Comparison of ENCODE assay signal across 8 cellular contexts in the genomic region with DNA sequence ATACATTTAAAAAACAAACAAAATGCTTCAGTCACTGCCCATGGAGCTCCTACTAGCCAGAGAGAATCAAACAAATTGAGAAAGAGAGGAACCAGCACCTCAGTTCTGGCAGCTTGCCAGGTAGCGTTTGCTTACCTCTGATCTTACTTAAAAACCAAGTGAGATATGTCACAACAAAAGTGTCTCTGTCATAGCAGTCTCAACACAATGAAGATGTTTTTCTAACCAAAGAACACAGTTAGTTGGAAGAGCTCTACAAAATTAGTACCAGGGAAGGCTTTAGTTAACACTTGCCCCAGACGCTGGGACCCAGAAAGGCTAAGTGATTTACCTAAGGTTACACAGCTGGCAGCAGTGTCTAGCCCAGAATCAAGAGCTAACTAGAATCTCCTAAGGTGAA. TPM values are rescaled to one million over a fixed set of nuclear protein-coding genes. Genes with fewer than 3 reads are reported as not detected.
DNase-seq lines count a peak whose midpoint lies in the region; ATAC-seq, FAIRE-seq and TF ChIP-seq lines count a peak whose summit lies in the region.

No MANE protein-coding gene starts in this region.

- WGBS in SK-N-SH (ENCODE audit: low lambda C conversion rate): 38% methylated on average over 2 of the region's 2 CpGs

- H2AFZ ChIP-seq in SK-N-SH (ENCODE audit: low read depth): no peak overlapping the region
- no peak overlapping the region for H2AFZ ChIP-seq in endothelial cell of umbilical vein (ENCODE audit: low read depth, low read length)

- H3K9me2 ChIP-seq in SK-N-SH: no peaks in the 10 kb centered on the region

- no peaks in the 10 kb centered on the region for H3F3A ChIP-seq in SK-N-SH (replicated peaks; ENCODE audit: insufficient read depth)

- no peak for TF ChIP-seq POLR2A in endothelial cell of umbilical vein (IDR thresholded peaks at IDR 0.05; ENCODE audit: low read depth, low read length)
- no peak for TF ChIP-seq POLR2A in vagina (IDR thresholded peaks at IDR 0.05)

- FAIRE-seq in endothelial cell of umbilical vein (lab: Jason Lieb, UNC): no peak

- intact Hi-C loops in endothelial cell of umbilical vein (cut with micrococcal nuclease): loop anchor here (10.0 kb wide), 1 partner anchor 368 kb away; no protein-coding TSS in a partner anchor
- intact Hi-C loops in vagina (cut with DNase I): no loop called here

- dilution Hi-C loops in endothelial cell of umbilical vein (cut with MboI; ENCODE audit: extremely low pct_ligation_motif_present, low sequenced_read_pairs): no loop called here

- H3K27ac ChIP-seq in SK-N-SH (ENCODE audit: low read depth in 2 of 2, low read length in 1 of 2) (peak overlapping the region in 1 of 2 experiments; percentile 11; a peak in 1 of 4 replicates), endothelial cell of umbilical vein (ENCODE audit: insufficient read depth, low read depth, low read length) (peak overlapping the region; percentile 27), vagina (no peak overlapping the region)

- H3K4me3 ChIP-seq in SK-N-SH (ENCODE audit: low read depth in 2 of 2, low read length in 1 of 2) (no peak overlapping the region), endothelial cell of umbilical vein (replicated peaks in 1 of 3; ENCODE audit: insufficient read depth in 1 of 3, low read depth in 1 of 3, low read length in 3 of 3) (peak overlapping the region; percentile 5 to 93 (median 24)), vagina (no peak overlapping the region)

- no peak overlapping the region; the same call in 1 of the 2 replicates for H3K4me2 ChIP-seq in SK-N-SH
- peak overlapping the region; percentile 98 for H3K4me2 ChIP-seq in endothelial cell of umbilical vein (ENCODE audit: insufficient read depth, low read length)

- DNase-seq in SK-N-SH (peak; percentile 30), NCI-H748 treated with DMSO at 0.1 percent for 48 hours (lab: John Stamatoyannopoulos, UW) (peak; percentile 47), endothelial cell of umbilical vein (ENCODE audit: low read depth, low spot score) (peak; percentile 50), vagina (ENCODE audit: extremely low spot score in 2 of 2) (no peak), mesenteric fat pad (ENCODE audit: low spot score) (no peak)
- DNase-seq in stimulated activated CD4-positive, alpha-beta T cell treated with anti-CD3 and anti-CD28 coated beads, Interleukin-1b, Interleukin-23, amount 100 ng/mL, for 48 hours: peak; percentile 26

- H3K9me3 ChIP-seq in SK-N-SH (no peaks in the 10 kb centered on the region), endothelial cell of umbilical vein (replicated peaks; ENCODE audit: control insufficient read depth, insufficient read depth, low read length) (no peaks in the 10 kb centered on the region), vagina (no peaks in the 10 kb centered on the region)

- no TSS peak for BruUV-seq in endothelial cell of umbilical vein (replicated peaks; lab: Mats Ljungman, UMichigan)

- CTCF ChIA-PET in SK-N-SH (lab: Yijun Ruan, JAX) (interaction anchor here (0.6 to 2.5 kb wide), 10 partner anchors 20 to 440 kb away, joined by 3 to 9 read pairs (median 3); no protein-coding TSS in a partner anchor), endothelial cell of umbilical vein (lab: Charles Lee) (interaction anchor here (1.0 to 3.9 kb wide), 3 partner anchors 11 to 13 kb away, joined by 3 to 12 read pairs (median 4); no protein-coding TSS in a partner anchor)

- peaks cover 32% of the 10 kb centered on the region for H3K79me2 ChIP-seq in SK-N-SH (ENCODE audit: insufficient read depth)
- H3K79me2 ChIP-seq in endothelial cell of umbilical vein (ENCODE audit: control insufficient read depth, insufficient read depth, low read length): peaks cover 97% of the 10 kb centered on the region

- H4K20me1 ChIP-seq in SK-N-SH (ENCODE audit: insufficient read depth) (no peaks in the 10 kb centered on the region), endothelial cell of umbilical vein (replicated peaks; ENCODE audit: control insufficient read depth, extremely low read depth, insufficient read depth, low read length) (peaks cover 2% of the 10 kb centered on the region)

- H3K36me3 ChIP-seq in SK-N-SH (replicated peaks in 1 of 2; ENCODE audit: control insufficient read depth in 1 of 2, insufficient read depth in 2 of 2, low read length in 1 of 2) (no peaks in the 10 kb centered on the region), endothelial cell of umbilical vein (ENCODE audit: control insufficient read depth in 2 of 2, extremely low read depth in 1 of 2, insufficient read depth in 2 of 2, low read length in 2 of 2) (no peaks in the 10 kb centered on the region), vagina (no peaks in the 10 kb centered on the region)

- POLR2A ChIA-PET in SK-N-SH (lab: Yijun Ruan, JAX): no interaction called here
- POLR2A ChIA-PET in endothelial cell of umbilical vein (lab: Charles Lee): interaction anchor here (1.5 kb wide), 1 partner anchor 41 kb away, joined by 6 read pairs; no protein-coding TSS in a partner anchor

- no peak for TF ChIP-seq CTCF in SK-N-SH (IDR thresholded peaks at IDR 0.05)
- TF ChIP-seq CTCF in endothelial cell of umbilical vein (IDR thresholded peaks at IDR 0.05; ENCODE audit: extremely low read depth in 1 of 2, insufficient read depth in 1 of 2, low read depth in 1 of 2, low read length in 2 of 2): no peak
- TF ChIP-seq CTCF in vagina (IDR thresholded peaks at IDR 0.05): no peak

- H3K4me1 ChIP-seq in SK-N-SH (ENCODE audit: control insufficient read depth in 1 of 2, insufficient read depth in 2 of 2, low read depth in 1 of 2, low read length in 1 of 2) (peaks cover 9 to 16% of the 10 kb centered on the region in 2 experiments; a peak in 3 of 4 replicates), endothelial cell of umbilical vein (ENCODE audit: control insufficient read depth, extremely low read depth, insufficient read depth, low read length) (peaks cover 59% of the 10 kb centered on the region), vagina (peaks cover 35% of the 10 kb centered on the region)

- H3K9me1 ChIP-seq in endothelial cell of umbilical vein (replicated peaks; ENCODE audit: control insufficient read depth, extremely low read depth, insufficient read depth, low read length): peaks cover 2% of the 10 kb centered on the region

- H3K27me3 ChIP-seq in SK-N-SH (ENCODE audit: insufficient read depth) (no peaks in the 10 kb centered on the region), endothelial cell of umbilical vein (ENCODE audit: control insufficient read depth in 2 of 2, insufficient read depth in 2 of 2, low read length in 2 of 2) (no peaks in the 10 kb centered on the region), vagina (no peaks in the 10 kb centered on the region)

- H3K9ac ChIP-seq in SK-N-SH (no peak overlapping the region), endothelial cell of umbilical vein (replicated peaks; ENCODE audit: extremely low read depth, insufficient read depth, low read length) (peak overlapping the region; percentile 56)

- TF ChIP-seq RAD21 in SK-N-SH (IDR thresholded peaks at IDR 0.05; ENCODE audit: low read length): no peak; the same call in 1 of the 2 replicates

- ATAC-seq in SK-N-SH treated with all-trans-retinoic acid at 6 μM for 48 hours (no peak), GM21381 (IDR thresholded peaks at IDR 0.05; ENCODE audit: unreplicated experiment) (no peak)

- TF ChIP-seq EP300 in SK-N-SH (IDR thresholded peaks at IDR 0.05; ENCODE audit: borderline replicate concordance in 1 of 2, low read depth in 1 of 2, low read length in 1 of 2): no peak

TF ChIP-seq in SK-N-SH, 30 proteins besides CTCF, POLR2A, EP300 and RAD21:
- TF ChIP-seq FOXJ3 (CRISPR knock-in tag; IDR thresholded peaks at IDR 0.05) (no peak), NFIC (IDR thresholded peaks at IDR 0.05; ENCODE audit: borderline replicate concordance) (peak; percentile 73), MXI1 (IDR thresholded peaks at IDR 0.05; ENCODE audit: low read depth, low read length) (no peak)

TF ChIP-seq in SK-N-SH treated with all-trans-retinoic acid at 6 μM for 48 hours, 23 proteins besides CTCF, POLR2A, EP300 and RAD21:
- TF ChIP-seq ZFP30 (CRISPR knock-in tag; IDR thresholded peaks at IDR 0.05) (no peak), OSR1 (CRISPR knock-in tag; IDR thresholded peaks at IDR 0.05) (no peak)
TF ChIP-seq in SK-N-SH treated with all-trans-retinoic acid at 6 μM for 48 hours: peak in this region for 0.

TF ChIP-seq in endothelial cell of umbilical vein, 7 proteins besides CTCF, POLR2A, EP300 and RAD21 (continues in another document):
- TF ChIP-seq EZH2 (IDR thresholded peaks at IDR 0.05; ENCODE audit: borderline replicate concordance, low read depth, low read length, severe bottlenecking) (no peak), MYC (IDR thresholded peaks at IDR 0.05; ENCODE audit: low read depth, low read length) (no peak), JUN (IDR thresholded peaks at IDR 0.05; ENCODE audit: borderline replicate concordance, insufficient read depth, insufficient read length, low read depth) (no peak)

RNA-seq across cellular contexts. Expression of a gene that starts 3.4 kb away (rescaled TPM):
- polyA plus RNA-seq in SK-N-SH (2012; rRNA removed) (8.5 and 8.9 TPM in 2 replicates), endothelial cell of umbilical vein (37.5 and 47.4 TPM in 2 replicates)
- 9.0 and 9.5 TPM in 2 replicates for polyA plus RNA-seq in SK-N-SH (2012; cell fraction: cytosol; rRNA removed)
- polyA plus RNA-seq in SK-N-SH (2012; cell fraction: nucleus; rRNA removed): 12.5 and 19.7 TPM in 2 replicates
- total RNA-seq in endothelial cell of umbilical vein (164 TPM in 2 replicates), vagina (40.3 TPM), mesenteric fat pad (40.9 TPM)
- 37.7 and 38.6 TPM in 2 replicates for polyA plus RNA-seq in endothelial cell of umbilical vein (2011; cell fraction: cytosol; rRNA removed)
- 168 and 178 TPM in 2 replicates for polyA plus RNA-seq in endothelial cell of umbilical vein (2011; cell fraction: nucleus; rRNA removed)
- 69.2 and 79.1 TPM in 2 replicates for polyA plus RNA-seq in endothelial cell of umbilical vein (2012)
- polyA minus RNA-seq in endothelial cell of umbilical vein: 246 and 289 TPM in 2 replicates
- polyA minus RNA-seq in endothelial cell of umbilical vein (2011; cell fraction: cytosol; rRNA and poly(A)+ RNA removed): 1.7 TPM
- 603 and 865 TPM in 2 replicates for polyA minus RNA-seq in endothelial cell of umbilical vein (2011; cell fraction: nucleus; rRNA and poly(A)+ RNA removed)

RNA-seq across cellular contexts. Expression of a gene that starts 3.7 kb away (rescaled TPM):
- polyA plus RNA-seq in SK-N-SH (2012; rRNA removed): 11.5 and 12.9 TPM in 2 replicates
- 19.4 and 23.0 TPM in 2 replicates for polyA plus RNA-seq in SK-N-SH (2012; cell fraction: cytosol; rRNA removed)
- polyA plus RNA-seq in SK-N-SH (2012; cell fraction: nucleus; rRNA removed): 3.1 and 7.6 TPM in 2 replicates
- total RNA-seq in endothelial cell of umbilical vein: 19.0 and 22.6 TPM in 2 replicates
- polyA plus RNA-seq in endothelial cell of umbilical vein: 4.6 and 7.8 TPM in 2 replicates
- polyA plus RNA-seq in endothelial cell of umbilical vein (2011; cell fraction: cytosol; rRNA removed): 11.9 and 13.0 TPM in 2 replicates
- 6.8 and 7.8 TPM in 2 replicates for polyA plus RNA-seq in endothelial cell of umbilical vein (2011; cell fraction: nucleus; rRNA removed)
- polyA plus RNA-seq in endothelial cell of umbilical vein (2012): 19.8 and 22.3 TPM in 2 replicates
- polyA minus RNA-seq in endothelial cell of umbilical vein: 8.4 and 11.6 TPM in 2 replicates
- polyA minus RNA-seq in endothelial cell of umbilical vein (2011; cell fraction: cytosol; rRNA and poly(A)+ RNA removed): 10.2 TPM
- polyA minus RNA-seq in endothelial cell of umbilical vein (2011; cell fraction: nucleus; rRNA and poly(A)+ RNA removed): 15.1 and 21.9 TPM in 2 replicates
- total RNA-seq in vagina: 21.6 TPM
- 10.6 TPM for total RNA-seq in mesenteric fat pad

Comparison
In these comparisons a context has a peak if more than half of its experiments do, and no peak if none do; other contexts are left out.
1. DNase-seq: peak in SK-N-SH (single experiment), NCI-H748 treated with DMSO at 0.1 percent for 48 hours (single experiment), endothelial cell of umbilical vein (single experiment) and stimulated activated CD4-positive, alpha-beta T cell treated with anti-CD3 and anti-CD28 coated beads, Interleukin-1b, Interleukin-23, amount 100 ng/mL, for 48 hours (single experiment); none in vagina (0 of 2) and mesenteric fat pad (single experiment).
2. H3K4me3 ChIP-seq: peak in endothelial cell of umbilical vein (3 of 3); none in SK-N-SH (0 of 2) and vagina (0 of 2).